8 cellular contexts compared by ENCODE assay signal in genomic region chr19:1383311-1384084, GRCh38. TPM values are rescaled to one million over a fixed set of nuclear protein-coding genes. Genes with fewer than 3 reads are reported as not detected.
DNase-seq lines count a peak whose midpoint lies in the region; ATAC-seq, FAIRE-seq and TF ChIP-seq lines count a peak whose summit lies in the region.

Gene NDUFS7 (plus strand): TSS chr19:1383907. CDS start chr19:1383927, 20 bp downstream.

- peak; percentile 77 for DNase-seq in AG09309 (ENCODE audit: low read depth)
- peak; percentile 81 for DNase-seq in NCI-H226
- peak; percentile 66 for DNase-seq in bronchial epithelial cell (ENCODE audit: low read depth)
- DNase-seq in inferior parietal cortex (ENCODE audit: extremely low spot score): peak; percentile 96
- DNase-seq in spleen: peak; percentile 96

- H3K4me3 ChIP-seq in AG09309 (ENCODE audit: control insufficient read depth, low read depth, low read length) (peak within 1 kb of the TSS; percentile 99), WI38 (ENCODE audit: low read depth, low read length) (peak within 1 kb of the TSS; percentile 95), bronchial epithelial cell (ENCODE audit: low read depth, low read length) (peak within 1 kb of the TSS; percentile 98), spleen (peak within 1 kb of the TSS; percentile 77 to 99 (median 96))

- TF ChIP-seq CTCF in AG09309 (IDR thresholded peaks at IDR 0.05; ENCODE audit: control insufficient read depth, insufficient read depth, low read depth, low read length, missing control alignments) (peak; percentile 15), WI38 (IDR thresholded peaks at IDR 0.05; ENCODE audit: low read depth, low read length) (no peak), bronchial epithelial cell (IDR thresholded peaks at IDR 0.05; ENCODE audit: insufficient read depth, low read length, severe bottlenecking) (peak; percentile 24), spleen (IDR thresholded peaks at IDR 0.05 in 8 of 11, conservative IDR thresholded peaks at IDR 0.05 in 3 of 11) (peak in 8 of 11 experiments; percentile 20 to 60 (median 44))

- 0 to 1% (median 0%) methylated on average over 51 to 90 of the region's 90 CpGs for WGBS in spleen, 5 donors

- peak; percentile 83 for TF ChIP-seq POLR2A in GM18951 (IDR thresholded peaks at IDR 0.05; ENCODE audit: extremely low read depth, insufficient read depth, insufficient read length)
- peak in 1 of 3 donors; percentile 84 for TF ChIP-seq POLR2A in spleen (IDR thresholded peaks at IDR 0.05)

- H3K36me3 ChIP-seq in bronchial epithelial cell (ENCODE audit: control insufficient read depth, insufficient read depth, low read length) (peaks cover under 1% of the 10 kb centered on the region), spleen (peaks cover 0 to 30% (median 7%) of the 10 kb centered on the region in 6 donors)

- H3K9me3 ChIP-seq in spleen: no peaks in the 10 kb centered on the region

- intact Hi-C loops in spleen (cut with DNase I; ENCODE audit: low total_unique reads): no loop called here

- FAIRE-seq in bronchial epithelial cell (lab: Jason Lieb, UNC): peak; percentile 43

- no peaks in the 10 kb centered on the region for H3K27me3 ChIP-seq in bronchial epithelial cell (ENCODE audit: control insufficient read depth, insufficient read depth, low read length)
- no peaks in the 10 kb centered on the region for H3K27me3 ChIP-seq in spleen (replicated peaks in 1 of 7)

- H3K4me1 ChIP-seq in spleen: peaks cover 11 to 88% (median 47%) of the 10 kb centered on the region in 6 donors

- in situ Hi-C loops in GM18951 (cut with MboI; ENCODE audit: low sequenced_read_pairs, unreplicated experiment): no loop called here

- peak within 1 kb of the TSS; percentile 87 to 97 (median 91) for H3K27ac ChIP-seq in spleen

- ATAC-seq in HG03175 (IDR thresholded peaks at IDR 0.05; ENCODE audit: unreplicated experiment): peak; percentile 71

RNA-seq across cellular contexts. Expression of gene NDUFS7, which starts in this region (rescaled TPM):
- total RNA-seq in bronchial epithelial cell (101 and 109 TPM in 2 replicates), spleen (100 to 1,000 TPM in 1 of 7 donors, 10 to 100 TPM in 6; 64.0 to 133 (median 85.2) TPM)
- 100 to 1,000 TPM in 1 of 3 donors, 10 to 100 TPM in 2; 75.5 to 106 (median 78.0) TPM for polyA plus RNA-seq in spleen

Comparison
In these comparisons a context has a peak if more than half of its experiments do, and no peak if none do; other contexts are left out.
1. Peak in every context shown above with its lines: DNase-seq, ATAC-seq, H3K4me3 ChIP-seq and H3K27ac ChIP-seq.